8 cellular contexts compared by ENCODE assay signal in genomic region chr13:73849292-73849691, GRCh38.
DNase-seq lines count a peak whose midpoint lies in the region; ATAC-seq and TF ChIP-seq lines count a peak whose summit lies in the region.

No MANE protein-coding gene starts in this region.

- H3K27me3 ChIP-seq in spleen (replicated peaks in 1 of 7) (no peaks in the 10 kb centered on the region), left lung (no peaks in the 10 kb centered on the region)

- in situ Hi-C loops in ACHN (cut with HindIII; ENCODE audit: low pct_ligation_motif_present, low pct_unique_long_range_greater_than_20kb, low sequenced_read_pairs) = no loop called here

- H3K36me3 ChIP-seq in spleen (peaks cover 0 to 18% (median 6%) of the 10 kb centered on the region in 6 donors), left lung (no peaks in the 10 kb centered on the region)

- no peak overlapping the region for H3K27ac ChIP-seq in spleen
- H3K27ac ChIP-seq in left lung = no peak overlapping the region

- peaks cover 0 to 27% (median 0%) of the 10 kb centered on the region in 6 donors for H3K4me1 ChIP-seq in spleen
- H3K4me1 ChIP-seq in left lung = no peaks in the 10 kb centered on the region

- H3K9me3 ChIP-seq in spleen (no peaks in the 10 kb centered on the region), left lung (no peaks in the 10 kb centered on the region)

- H3K4me3 Mint-ChIP-seq in endothelial cell (ENCODE audit: unreplicated experiment) = no peak overlapping the region

- DNase-seq in ACHN = peak; percentile 51
- peak; percentile 60 for DNase-seq in GM12865 (ENCODE audit: low read depth)
- DNase-seq in NB4 (ENCODE audit: low read depth) = peak; percentile 12
- DNase-seq in endothelial cell (ENCODE audit: low spot score) = peak; percentile 35
- DNase-seq in spleen = no peak
- DNase-seq in left lung = no peak
- DNase-seq in NCI-H2196 treated with DMSO at 0.1 percent for 48 hours (lab: John Stamatoyannopoulos, UW; ENCODE audit: unreplicated experiment) = no peak
- DNase-seq in activated T-cell treated with anti-CD3 and anti-CD28 coated beads, Interleukin-2, amount 50 U/mL, for 48 hours = no peak

- H3K9me3 Mint-ChIP-seq in endothelial cell (ENCODE audit: unreplicated experiment) = no peaks in the 10 kb centered on the region

- TF ChIP-seq CTCF in GM12865 (IDR thresholded peaks at IDR 0.05; ENCODE audit: insufficient read depth, low read depth, low read length, missing control alignments) (peak; percentile 21), NB4 (IDR thresholded peaks at IDR 0.05; ENCODE audit: low read depth, low read length) (no peak), endothelial cell (IDR thresholded peaks at IDR 0.05; ENCODE audit: unreplicated experiment) (peak; percentile 46), spleen (IDR thresholded peaks at IDR 0.05 in 8 of 11, conservative IDR thresholded peaks at IDR 0.05 in 3 of 11) (peak in 9 of 11 experiments; percentile 13 to 57 (median 39)), left lung (IDR thresholded peaks at IDR 0.05) (no peak)

- intact Hi-C loops in spleen (cut with DNase I; ENCODE audit: low total_unique reads) = no loop called here
- intact Hi-C loops in left lung (cut with DNase I) = no loop called here

- H3K27ac Mint-ChIP-seq in endothelial cell (ENCODE audit: unreplicated experiment) = no peak overlapping the region

- peaks cover 2% of the 10 kb centered on the region for H3K27me3 Mint-ChIP-seq in endothelial cell (ENCODE audit: unreplicated experiment)

- H3K4me3 ChIP-seq in GM12865 (ENCODE audit: low read depth, low read length) (no peak overlapping the region), NB4 (ENCODE audit: low read depth, low read length) (no peak overlapping the region), spleen (no peak overlapping the region), left lung (no peak overlapping the region)

- no peak for ATAC-seq in left lung

- WGBS in spleen, 5 donors = 62 to 75% (median 72%) methylated on average over 5 of the region's 5 CpGs

- peaks cover 16% of the 10 kb centered on the region for H3K4me1 Mint-ChIP-seq in endothelial cell (ENCODE audit: unreplicated experiment)

- TF ChIP-seq POLR2A in NB4 (IDR thresholded peaks at IDR 0.05; ENCODE audit: extremely low read depth, insufficient read length) (no peak), spleen (IDR thresholded peaks at IDR 0.05) (no peak)

- H3K36me3 Mint-ChIP-seq in endothelial cell (ENCODE audit: low read depth, unreplicated experiment) = peaks cover 8% of the 10 kb centered on the region

Comparison
In these comparisons a context has a peak if more than half of its experiments do, and no peak if none do; other contexts are left out.
1. DNase-seq: peak in ACHN (single experiment), GM12865 (single experiment), NB4 (single experiment) and endothelial cell (single experiment); none in spleen (single experiment), left lung (0 of 2), NCI-H2196 treated with DMSO at 0.1 percent for 48 hours (single experiment) and activated T-cell treated with anti-CD3 and anti-CD28 coated beads, Interleukin-2, amount 50 U/mL, for 48 hours (0 of 2).
2. CTCF ChIP-seq: peak in GM12865 (single experiment), endothelial cell (single experiment) and spleen (9 of 11); none in NB4 (single experiment) and left lung (0 of 2).